30 cellular contexts compared by ENCODE assay signal in genomic region chr11:106763516-106763915, GRCh38.
"Had no signal": no experiment of that assay in that cellular context is flagged by ENCODE, and none has a peak within 500 bp of the region (broad histone marks: within the 10 kb centered on the region; RNA-seq: fewer than 3 reads in every experiment).

No MANE protein-coding gene starts in this region.

- H3K27ac Mint-ChIP-seq: activated naive CD8-positive, alpha-beta T cell; activated T-cell treated with anti-CD3 and anti-CD28 coated beads, Interleukin-2, amount 50 U/mL, for 72 hours; natural killer cell treated with Interleukin-12 subunit alpha and Interleukin-12 subunit beta and Interleukin-15 and Interleukin-18, amount 100 ng/mL, for 72 hours; stimulated activated naive B cell treated with anti-CD40 and anti-IgM and Interleukin-4, amounts not matched to agents 10 μg/mL and 1 μg/mL and 100 μg/mL, for 72 hours had no signal

- H3K4me1 ChIP-seq: ascending aorta, breast epithelium, esophagus squamous epithelium, gastroesophageal sphincter, stomach, thyroid gland, upper lobe of right lung had no signal

- H3K4me3 Mint-ChIP-seq: activated naive CD8-positive, alpha-beta T cell; activated T-cell treated with anti-CD3 and anti-CD28 coated beads, Interleukin-2, amount 50 U/mL, for 72 hours; central memory CD8-positive, alpha-beta T cell; natural killer cell treated with Interleukin-12 subunit alpha and Interleukin-12 subunit beta and Interleukin-15 and Interleukin-18, amount 100 ng/mL, for 72 hours; stimulated activated naive B cell treated with anti-CD40 and anti-IgM and Interleukin-4, amounts not matched to agents 10 μg/mL and 1 μg/mL and 100 μg/mL, for 72 hours had no signal

- ATAC-seq: activated T-cell treated with anti-CD3 and anti-CD28 coated beads, Interleukin-2, amount 50 U/mL, for 72 hours; gastroesophageal sphincter; left cardiac atrium; left ventricle myocardium superior; mucosa of descending colon; natural killer cell treated with Interleukin-12 subunit alpha and Interleukin-12 subunit beta and Interleukin-15 and Interleukin-18, amount 100 ng/mL, for 72 hours; right cardiac atrium; stimulated activated naive B cell treated with anti-CD40 and anti-IgM and Interleukin-4, amounts not matched to agents 10 μg/mL and 1 μg/mL and 100 μg/mL, for 72 hours; upper lobe of right lung had no signal

- H3K36me3 ChIP-seq: ascending aorta, breast epithelium, esophagus squamous epithelium, gastroesophageal sphincter, stomach, thyroid gland, upper lobe of right lung had no signal

- H3K27me3 Mint-ChIP-seq: central memory CD8-positive, alpha-beta T cell; natural killer cell treated with Interleukin-12 subunit alpha and Interleukin-12 subunit beta and Interleukin-15 and Interleukin-18, amount 100 ng/mL, for 72 hours; stimulated activated naive B cell treated with anti-CD40 and anti-IgM and Interleukin-4, amounts not matched to agents 10 μg/mL and 1 μg/mL and 100 μg/mL, for 72 hours had no signal

- H3K27me3 ChIP-seq: ascending aorta, breast epithelium, esophagus squamous epithelium, gastroesophageal sphincter, stomach, thyroid gland, upper lobe of right lung had no signal

- H3K9me3 ChIP-seq: ascending aorta, breast epithelium, esophagus squamous epithelium, gastroesophageal sphincter, stomach, thyroid gland, upper lobe of right lung had no signal

- H3K4me3 ChIP-seq: ascending aorta, breast epithelium, esophagus squamous epithelium, gastroesophageal sphincter, mucosa of descending colon, stomach, thyroid gland, upper lobe of right lung had no signal

- DNase-seq: activated CD4-positive, alpha-beta T cell treated with anti-CD3 and anti-CD28 coated beads for 4 hours; activated CD4-positive, alpha-beta T cell treated with anti-CD3 and anti-CD28 coated beads, Interleukin-2, amount 50 U/mL, for 4 hours; activated effector memory CD4-positive, alpha-beta T cell treated with Interleukin-2 at 50 U/mL for 16 hours; activated naive CD4-positive, alpha-beta T cell treated with Interleukin-2 at 50 U/mL for 16 hours; activated T-cell treated with anti-CD3 and anti-CD28 coated beads for 4 hours; activated T-cell treated with anti-CD3 and anti-CD28 coated beads, Interleukin-2, amount 50 U/mL, for 72 hours; effector CD8-positive, alpha-beta T cell; esophagus squamous epithelium; head of caudate nucleus; hippocampal formation; left cardiac atrium; left ventricle myocardium superior; mucosa of descending colon; posterior cingulate gyrus; right cardiac atrium; stimulated activated CD4-positive, alpha-beta T cell treated with anti-CD3 and anti-CD28 coated beads, Interleukin-15, amount 100 ng/mL, for 24 hours; stimulated activated CD4-positive, alpha-beta T cell treated with anti-CD3 and anti-CD28 coated beads, Interleukin-2, amount 100 ng/mL, for 24 hours; stimulated activated naive B cell treated with anti-CD40 and anti-IgM and Interleukin-4, amounts not matched to agents 10 μg/mL and 1 μg/mL and 100 μg/mL, for 72 hours; stomach; T-helper 9 cell; thyroid gland; upper lobe of right lung had no signal

- H3K36me3 Mint-ChIP-seq: activated naive CD8-positive, alpha-beta T cell; stimulated activated naive B cell treated with anti-CD40 and anti-IgM and Interleukin-4, amounts not matched to agents 10 μg/mL and 1 μg/mL and 100 μg/mL, for 72 hours had no signal

- H3K4me1 Mint-ChIP-seq: central memory CD8-positive, alpha-beta T cell; stimulated activated naive B cell treated with anti-CD40 and anti-IgM and Interleukin-4, amounts not matched to agents 10 μg/mL and 1 μg/mL and 100 μg/mL, for 72 hours had no signal

- H3K27ac ChIP-seq: ascending aorta, breast epithelium, epithelial cell of prostate, esophagus squamous epithelium, gastroesophageal sphincter, stomach, thyroid gland, upper lobe of right lung, VCaP had no signal
